In the genomic region with DNA sequence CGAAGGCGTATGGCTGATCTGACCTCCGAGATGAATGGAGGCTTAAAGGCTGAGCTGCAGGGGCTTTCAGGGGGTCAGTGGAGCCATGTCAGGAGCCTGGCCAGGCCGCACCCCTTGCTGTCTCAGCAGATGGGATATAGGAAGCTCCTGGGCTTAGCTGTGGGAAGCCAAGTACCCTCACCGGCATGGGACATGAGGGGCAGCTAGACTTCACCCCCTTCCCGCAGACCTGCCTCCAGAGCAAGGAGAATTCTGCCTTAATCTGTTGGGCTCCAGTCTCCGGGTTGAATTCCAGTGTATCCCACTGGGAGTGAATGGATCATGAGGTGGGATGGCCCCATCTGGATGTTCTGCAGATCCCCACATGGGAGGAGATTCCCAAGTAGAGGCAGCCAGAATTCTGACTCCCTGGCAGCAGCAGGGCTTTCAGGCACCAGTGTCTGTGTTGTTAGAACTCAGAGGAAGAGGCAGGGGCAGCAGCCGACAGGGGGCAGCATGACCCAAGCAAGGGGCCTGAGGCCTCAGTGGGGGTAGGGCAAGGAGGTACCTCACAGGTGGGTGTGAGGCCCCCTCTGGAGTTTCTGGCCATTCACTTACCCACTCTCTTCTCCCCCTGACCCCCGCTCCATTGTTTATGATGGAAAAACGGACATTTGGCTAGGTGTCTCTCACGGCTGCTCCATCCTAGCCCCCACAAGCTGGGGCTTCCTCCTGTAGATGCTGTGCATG, we compare ENCODE assay signal across 1 cellular context.
TF ChIP-seq lines count a peak whose summit lies in the region.

No MANE protein-coding gene starts in this region.

TF ChIP-seq in HCT116, 20 proteins besides CTCF, POLR2A, EP300 and RAD21 (continued from another document):
- TF ChIP-seq, protein P1, sequence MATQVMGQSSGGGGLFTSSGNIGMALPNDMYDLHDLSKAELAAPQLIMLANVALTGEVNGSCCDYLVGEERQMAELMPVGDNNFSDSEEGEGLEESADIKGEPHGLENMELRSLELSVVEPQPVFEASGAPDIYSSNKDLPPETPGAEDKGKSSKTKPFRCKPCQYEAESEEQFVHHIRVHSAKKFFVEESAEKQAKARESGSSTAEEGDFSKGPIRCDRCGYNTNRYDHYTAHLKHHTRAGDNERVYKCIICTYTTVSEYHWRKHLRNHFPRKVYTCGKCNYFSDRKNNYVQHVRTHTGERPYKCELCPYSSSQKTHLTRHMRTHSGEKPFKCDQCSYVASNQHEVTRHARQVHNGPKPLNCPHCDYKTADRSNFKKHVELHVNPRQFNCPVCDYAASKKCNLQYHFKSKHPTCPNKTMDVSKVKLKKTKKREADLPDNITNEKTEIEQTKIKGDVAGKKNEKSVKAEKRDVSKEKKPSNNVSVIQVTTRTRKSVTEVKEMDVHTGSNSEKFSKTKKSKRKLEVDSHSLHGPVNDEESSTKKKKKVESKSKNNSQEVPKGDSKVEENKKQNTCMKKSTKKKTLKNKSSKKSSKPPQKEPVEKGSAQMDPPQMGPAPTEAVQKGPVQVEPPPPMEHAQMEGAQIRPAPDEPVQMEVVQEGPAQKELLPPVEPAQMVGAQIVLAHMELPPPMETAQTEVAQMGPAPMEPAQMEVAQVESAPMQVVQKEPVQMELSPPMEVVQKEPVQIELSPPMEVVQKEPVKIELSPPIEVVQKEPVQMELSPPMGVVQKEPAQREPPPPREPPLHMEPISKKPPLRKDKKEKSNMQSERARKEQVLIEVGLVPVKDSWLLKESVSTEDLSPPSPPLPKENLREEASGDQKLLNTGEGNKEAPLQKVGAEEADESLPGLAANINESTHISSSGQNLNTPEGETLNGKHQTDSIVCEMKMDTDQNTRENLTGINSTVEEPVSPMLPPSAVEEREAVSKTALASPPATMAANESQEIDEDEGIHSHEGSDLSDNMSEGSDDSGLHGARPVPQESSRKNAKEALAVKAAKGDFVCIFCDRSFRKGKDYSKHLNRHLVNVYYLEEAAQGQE (IDR thresholded peaks at IDR 0.05; ENCODE audit: low read depth): no peak
- TF ChIP-seq EZH2phosphoT487 (IDR thresholded peaks at IDR 0.05; ENCODE audit: borderline replicate concordance): no peak
